In the genomic region with DNA sequence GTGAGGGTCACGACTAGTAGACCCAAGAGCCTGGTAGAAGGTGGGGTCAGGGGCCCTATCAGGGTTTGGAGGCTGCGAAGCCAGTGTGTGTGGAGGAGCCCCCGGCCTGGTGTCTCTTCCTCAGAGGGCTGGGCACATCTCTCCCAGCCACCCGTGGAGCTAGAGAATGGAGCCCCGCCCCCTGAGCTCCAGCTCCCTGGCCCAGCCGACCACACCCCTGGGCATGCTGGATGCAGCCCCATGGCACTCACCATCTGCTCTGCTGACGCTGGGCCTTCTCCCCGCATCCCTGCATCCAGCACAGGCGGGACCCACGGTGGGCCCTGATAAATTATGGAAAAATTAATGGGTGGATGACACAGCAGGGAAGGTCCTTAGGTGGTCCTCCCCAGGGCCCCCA, we compare ENCODE assay signal across 21 cellular contexts. TPM values are rescaled to one million over a fixed set of nuclear protein-coding genes. Genes with fewer than 3 reads are reported as not detected.
DNase-seq lines count a peak whose midpoint lies in the region; ATAC-seq lines count a peak whose summit lies in the region.
"Had no signal": no experiment of that assay in that cellular context is flagged by ENCODE, and none has a peak within 500 bp of the region (broad histone marks: within the 10 kb centered on the region; RNA-seq: fewer than 3 reads in every experiment).

No MANE protein-coding gene starts in this region.

- no peak overlapping the region for H3K14ac ChIP-seq in mesenchymal stem cell (ENCODE audit: low read length in 2 of 2)

- no peaks in the 10 kb centered on the region for H3K79me1 ChIP-seq in mesenchymal stem cell (replicated peaks; ENCODE audit: low read length, poor library complexity, severe bottlenecking)

- H2AK5ac ChIP-seq in mesenchymal stem cell (ENCODE audit: low read length, severe bottlenecking), result no peak overlapping the region

- H3K36me3 Mint-ChIP-seq in activated naive CD8-positive, alpha-beta T cell treated with anti-CD3 and anti-CD28 coated beads, Interleukin-2, amount 50 U/mL, for 24 hours (ENCODE audit: low read depth), result no peaks in the 10 kb centered on the region
- H3K36me3 Mint-ChIP-seq: CD4-positive, alpha-beta memory T cell; IgD-negative memory B cell had no signal

- peak overlapping the region; percentile 20 for H4K8ac ChIP-seq in mesenchymal stem cell (ENCODE audit: low read length)

- peaks cover 27% of the 10 kb centered on the region for H3K4me1 ChIP-seq in mesenchymal stem cell (ENCODE audit: control insufficient read depth, insufficient read depth, low read depth, low read length)
- H3K4me1 ChIP-seq: Peyer's patch had no signal

- no peak overlapping the region for H3K4ac ChIP-seq in mesenchymal stem cell (ENCODE audit: low read depth in 1 of 2, low read length in 2 of 2)

- no peak overlapping the region for H3K4me2 ChIP-seq in mesenchymal stem cell (ENCODE audit: low read length, poor library complexity, severe bottlenecking)
- H3K4me2 ChIP-seq: BLaER1 had no signal

- peak overlapping the region; percentile 78 for H4K91ac ChIP-seq in mesenchymal stem cell (ENCODE audit: low read length)

- H3K9me3 ChIP-seq in mesenchymal stem cell (ENCODE audit: control insufficient read depth, low read length), result no peaks in the 10 kb centered on the region
- H3K9me3 ChIP-seq: BLaER1, Peyer's patch, SJCRH30 had no signal

- H2AFZ ChIP-seq in mesenchymal stem cell (ENCODE audit: low read depth, low read length), result no peak overlapping the region

- no peak overlapping the region for H3K9ac ChIP-seq in mesenchymal stem cell (ENCODE audit: low read length)
- H3K9ac ChIP-seq: BLaER1 had no signal

- H3K27me3 Mint-ChIP-seq in stimulated activated naive CD8-positive, alpha-beta T cell treated with anti-CD3 and anti-CD28 coated beads, Interleukin-15, amount 100 ng/mL, for 72 hours, result no peaks in the 10 kb centered on the region
- peaks cover 3% of the 10 kb centered on the region for H3K27me3 Mint-ChIP-seq in activated naive CD8-positive, alpha-beta T cell treated with anti-CD3 and anti-CD28 coated beads, Interleukin-2, amount 50 U/mL, for 24 hours
- H3K27me3 Mint-ChIP-seq: CD4-positive, alpha-beta memory T cell; IgD-negative memory B cell had no signal

- H3K9me3 Mint-ChIP-seq in stimulated activated naive CD8-positive, alpha-beta T cell treated with anti-CD3 and anti-CD28 coated beads, Interleukin-15, amount 100 ng/mL, for 72 hours, result no peaks in the 10 kb centered on the region
- no peaks in the 10 kb centered on the region for H3K9me3 Mint-ChIP-seq in activated naive CD8-positive, alpha-beta T cell treated with anti-CD3 and anti-CD28 coated beads, Interleukin-2, amount 50 U/mL, for 24 hours
- H3K9me3 Mint-ChIP-seq: IgD-negative memory B cell had no signal

- DNase-seq in stimulated activated naive CD8-positive, alpha-beta T cell treated with anti-CD3 and anti-CD28 coated beads, Interleukin-15, amount 100 ng/mL, for 72 hours, result no peak
- no peak for DNase-seq in stimulated activated naive CD8-positive, alpha-beta T cell treated with anti-CD3 and anti-CD28 coated beads, Interleukin-15, Interleukin-2, amounts not matched to agents 100 U/mL and 50 U/mL, for 24 hours
- peak; percentile 86 for DNase-seq in NCI-H69 (lab: John Stamatoyannopoulos, UW)
- DNase-seq in mesenchymal stem cell, result no peak
- no peak for DNase-seq in activated naive CD8-positive, alpha-beta T cell treated with anti-CD3 and anti-CD28 coated beads, Interleukin-2, amount 50 U/mL, for 24 hours
- DNase-seq in DMS153 treated with DMSO at 0.1 percent for 48 hours (lab: John Stamatoyannopoulos, UW; ENCODE audit: unreplicated experiment), result no peak
- DNase-seq: CD4-positive, alpha-beta memory T cell; DMS53; GDM1; GOT3; Kasumi-1; NCI-H1417; NCI-H1930; NCI-H226; NCI-H510A treated with DMSO at 0.1 percent for 48 hours; Peyer's patch; SJCRH30 had no signal

- peaks cover 0 to 4% of the 10 kb centered on the region in 2 experiments for H3K36me3 ChIP-seq in mesenchymal stem cell (ENCODE audit: control insufficient read depth in 1 of 2, insufficient read depth in 2 of 2, low read depth in 1 of 2, low read length in 2 of 2)
- H3K36me3 ChIP-seq: BLaER1, Peyer's patch, SJCRH30 had no signal

- no peak overlapping the region for H3K23ac ChIP-seq in mesenchymal stem cell (ENCODE audit: low read length in 2 of 2)

- no peaks in the 10 kb centered on the region for H3K27me3 ChIP-seq in mesenchymal stem cell (ENCODE audit: control insufficient read depth in 1 of 2, insufficient read depth in 1 of 2, low read length in 2 of 2)
- H3K27me3 ChIP-seq: BLaER1, Peyer's patch, SJCRH30 had no signal

- peak overlapping the region; percentile 34 for H2BK15ac ChIP-seq in mesenchymal stem cell (ENCODE audit: low read depth, poor library complexity, severe bottlenecking)

- no peak overlapping the region for H3K27ac Mint-ChIP-seq in stimulated activated naive CD8-positive, alpha-beta T cell treated with anti-CD3 and anti-CD28 coated beads, Interleukin-15, amount 100 ng/mL, for 72 hours
- H3K27ac Mint-ChIP-seq in activated naive CD8-positive, alpha-beta T cell treated with anti-CD3 and anti-CD28 coated beads, Interleukin-2, amount 50 U/mL, for 24 hours, result no peak overlapping the region
- H3K27ac Mint-ChIP-seq: CD4-positive, alpha-beta memory T cell had no signal

- no peak overlapping the region for H2BK120ac ChIP-seq in mesenchymal stem cell (ENCODE audit: low read depth, low read length)

- H3K27ac ChIP-seq in mesenchymal stem cell (ENCODE audit: low read length, poor library complexity, severe bottlenecking), result no peak overlapping the region
- H3K27ac ChIP-seq: BLaER1, Peyer's patch, SJCRH30 had no signal

- no peak overlapping the region for H3K4me3 Mint-ChIP-seq in stimulated activated naive CD8-positive, alpha-beta T cell treated with anti-CD3 and anti-CD28 coated beads, Interleukin-15, amount 100 ng/mL, for 72 hours
- no peak overlapping the region for H3K4me3 Mint-ChIP-seq in activated naive CD8-positive, alpha-beta T cell treated with anti-CD3 and anti-CD28 coated beads, Interleukin-2, amount 50 U/mL, for 24 hours
- H3K4me3 Mint-ChIP-seq: CD4-positive, alpha-beta memory T cell had no signal

- H3K4me3 ChIP-seq in mesenchymal stem cell (ENCODE audit: insufficient read depth in 1 of 2, low read depth in 1 of 2, low read length in 2 of 2), result no peak overlapping the region
- H3K4me3 ChIP-seq: BLaER1, Peyer's patch, SJCRH30 had no signal

- ATAC-seq in stimulated activated naive CD8-positive, alpha-beta T cell treated with anti-CD3 and anti-CD28 coated beads, Interleukin-15, amount 100 ng/mL, for 72 hours, result peak; percentile 8
- ATAC-seq in stimulated activated naive CD8-positive, alpha-beta T cell treated with anti-CD3 and anti-CD28 coated beads, Interleukin-15, Interleukin-2, amounts not matched to agents 100 U/mL and 50 U/mL, for 24 hours, result no peak
- ATAC-seq in GM18861 (IDR thresholded peaks at IDR 0.05; ENCODE audit: unreplicated experiment), result no peak
- no peak for ATAC-seq in activated naive CD8-positive, alpha-beta T cell treated with anti-CD3 and anti-CD28 coated beads, Interleukin-2, amount 50 U/mL, for 24 hours
- ATAC-seq: HCT116 had no signal

- H3K18ac ChIP-seq in mesenchymal stem cell (ENCODE audit: low read depth in 1 of 2, low read length in 2 of 2), result no peak overlapping the region

- H2BK12ac ChIP-seq in mesenchymal stem cell (ENCODE audit: low read length in 2 of 2), result peak overlapping the region in 1 of 2 experiments; percentile 57

- no peak overlapping the region for H2BK5ac ChIP-seq in mesenchymal stem cell (ENCODE audit: low read depth, low read length, poor library complexity, severe bottlenecking)

- no peaks in the 10 kb centered on the region for H3K4me1 Mint-ChIP-seq in stimulated activated naive CD8-positive, alpha-beta T cell treated with anti-CD3 and anti-CD28 coated beads, Interleukin-15, amount 100 ng/mL, for 72 hours
- H3K4me1 Mint-ChIP-seq in activated naive CD8-positive, alpha-beta T cell treated with anti-CD3 and anti-CD28 coated beads, Interleukin-2, amount 50 U/mL, for 24 hours, result no peaks in the 10 kb centered on the region
- H3K4me1 Mint-ChIP-seq: IgD-negative memory B cell had no signal

- WGBS in mesenchymal stem cell, result 90% methylated on average over 7 of the region's 10 CpGs

RNA-seq across cellular contexts. Expression of a gene that starts 17.5 kb away (rescaled TPM):
- not detected for polyA plus RNA-seq in mesenchymal stem cell (2013, experiment 1 of 2)
- polyA plus RNA-seq in mesenchymal stem cell (2013, experiment 2 of 2), result not detected
- polyA plus RNA-seq: CD4-positive, alpha-beta memory T cell; IgD-negative memory B cell had no signal

RNA-seq across cellular contexts. Expression of a gene that starts 26.5 kb away (rescaled TPM):
- 0.18 TPM for polyA plus RNA-seq in mesenchymal stem cell (2013, experiment 1 of 2)
- polyA plus RNA-seq in mesenchymal stem cell (2013, experiment 2 of 2), result 0.10 TPM
- polyA plus RNA-seq: IgD-negative memory B cell had no signal

RNA-seq across cellular contexts. Expression of a gene that starts 42.4 kb away (rescaled TPM):
- 14.0 TPM for polyA plus RNA-seq in mesenchymal stem cell (2013, experiment 1 of 2)
- 13.9 TPM for polyA plus RNA-seq in mesenchymal stem cell (2013, experiment 2 of 2)

RNA-seq across cellular contexts. Expression of a gene that starts 58.1 kb away (rescaled TPM):
- 75.5 TPM for polyA plus RNA-seq in mesenchymal stem cell (2013, experiment 1 of 2)
- 80.9 TPM for polyA plus RNA-seq in mesenchymal stem cell (2013, experiment 2 of 2)
